1 cellular context compared by ENCODE assay signal in genomic region chr17:76827736-76828135, GRCh38.
TF ChIP-seq lines count a peak whose summit lies in the region.

No MANE protein-coding gene starts in this region.

TF ChIP-seq in Ishikawa, 13 proteins besides CTCF, POLR2A, EP300 and RAD21 (continued from another document):
- TF ChIP-seq REST (IDR thresholded peaks at IDR 0.05; ENCODE audit: low read depth) (no peak), NFIC (IDR thresholded peaks at IDR 0.05) (0 out of 2 replicates have a peak, but pooled peaks have one; percentile 14), YY1 (IDR thresholded peaks at IDR 0.05; ENCODE audit: low read depth) (no peak), ZBTB7A (IDR thresholded peaks at IDR 0.05; ENCODE audit: low read depth) (no peak)
- TF ChIP-seq, protein P1, sequence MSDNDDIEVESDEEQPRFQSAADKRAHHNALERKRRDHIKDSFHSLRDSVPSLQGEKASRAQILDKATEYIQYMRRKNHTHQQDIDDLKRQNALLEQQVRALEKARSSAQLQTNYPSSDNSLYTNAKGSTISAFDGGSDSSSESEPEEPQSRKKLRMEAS (IDR thresholded peaks at IDR 0.05): no peak
